ENCODE assay signal across 1 cellular context in genomic region chrX:78103656-78104446, GRCh38.
A peak's percentile ranks its signal among the peaks of the same experiment; 100 is the strongest.
TF ChIP-seq lines count a peak whose summit lies in the region.

TSS of gene PGK1 (plus strand) at chrX:78104248. CDS start at chrX:78104341, 93 bp downstream.

TF ChIP-seq in HepG2, 621 proteins besides CTCF, POLR2A, EP300 and RAD21 (continued from another document and continues in another):
- TF ChIP-seq, protein P1, sequence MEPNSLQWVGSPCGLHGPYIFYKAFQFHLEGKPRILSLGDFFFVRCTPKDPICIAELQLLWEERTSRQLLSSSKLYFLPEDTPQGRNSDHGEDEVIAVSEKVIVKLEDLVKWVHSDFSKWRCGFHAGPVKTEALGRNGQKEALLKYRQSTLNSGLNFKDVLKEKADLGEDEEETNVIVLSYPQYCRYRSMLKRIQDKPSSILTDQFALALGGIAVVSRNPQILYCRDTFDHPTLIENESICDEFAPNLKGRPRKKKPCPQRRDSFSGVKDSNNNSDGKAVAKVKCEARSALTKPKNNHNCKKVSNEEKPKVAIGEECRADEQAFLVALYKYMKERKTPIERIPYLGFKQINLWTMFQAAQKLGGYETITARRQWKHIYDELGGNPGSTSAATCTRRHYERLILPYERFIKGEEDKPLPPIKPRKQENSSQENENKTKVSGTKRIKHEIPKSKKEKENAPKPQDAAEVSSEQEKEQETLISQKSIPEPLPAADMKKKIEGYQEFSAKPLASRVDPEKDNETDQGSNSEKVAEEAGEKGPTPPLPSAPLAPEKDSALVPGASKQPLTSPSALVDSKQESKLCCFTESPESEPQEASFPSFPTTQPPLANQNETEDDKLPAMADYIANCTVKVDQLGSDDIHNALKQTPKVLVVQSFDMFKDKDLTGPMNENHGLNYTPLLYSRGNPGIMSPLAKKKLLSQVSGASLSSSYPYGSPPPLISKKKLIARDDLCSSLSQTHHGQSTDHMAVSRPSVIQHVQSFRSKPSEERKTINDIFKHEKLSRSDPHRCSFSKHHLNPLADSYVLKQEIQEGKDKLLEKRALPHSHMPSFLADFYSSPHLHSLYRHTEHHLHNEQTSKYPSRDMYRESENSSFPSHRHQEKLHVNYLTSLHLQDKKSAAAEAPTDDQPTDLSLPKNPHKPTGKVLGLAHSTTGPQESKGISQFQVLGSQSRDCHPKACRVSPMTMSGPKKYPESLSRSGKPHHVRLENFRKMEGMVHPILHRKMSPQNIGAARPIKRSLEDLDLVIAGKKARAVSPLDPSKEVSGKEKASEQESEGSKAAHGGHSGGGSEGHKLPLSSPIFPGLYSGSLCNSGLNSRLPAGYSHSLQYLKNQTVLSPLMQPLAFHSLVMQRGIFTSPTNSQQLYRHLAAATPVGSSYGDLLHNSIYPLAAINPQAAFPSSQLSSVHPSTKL (CRISPR knock-in tag; IDR thresholded peaks at IDR 0.05), result peak; percentile 68
- TF ChIP-seq TSC22D2 (CRISPR knock-in tag; IDR thresholded peaks at IDR 0.05; ENCODE audit: borderline replicate concordance) (0 out of 2 replicates have a peak, but pooled peaks have one; percentile 21), NAIF1 (CRISPR knock-in tag; IDR thresholded peaks at IDR 0.05; ENCODE audit: borderline replicate concordance) (peak; percentile 74; the same call in 1 of the 2 replicates), NR2C2 (CRISPR knock-in tag; IDR thresholded peaks at IDR 0.05; ENCODE audit: borderline replicate concordance) (peak; percentile 72), REPIN1 (CRISPR knock-in tag; IDR thresholded peaks at IDR 0.05; ENCODE audit: borderline replicate concordance, low read depth) (peak; percentile 57; the same call in 1 of the 2 replicates), FOSL2 (CRISPR knock-in tag; IDR thresholded peaks at IDR 0.05) (0 out of 2 replicates have a peak, but pooled peaks have one; percentile 28), EEA1 (CRISPR knock-in tag; IDR thresholded peaks at IDR 0.05; ENCODE audit: borderline replicate concordance) (no peak), ZNF282 (IDR thresholded peaks at IDR 0.05; ENCODE audit: partially characterized antibody) (no peak), ZNF12 (CRISPR knock-in tag; IDR thresholded peaks at IDR 0.05) (peak; percentile 36; the same call in 1 of the 2 replicates), HNRNPLL (IDR thresholded peaks at IDR 0.05; ENCODE audit: low read depth, low read length, poor library complexity, severe bottlenecking) (peak; percentile 91), NCOA2 (CRISPR knock-in tag; IDR thresholded peaks at IDR 0.05) (peak; percentile 43), HNF1B (CRISPR knock-in tag; IDR thresholded peaks at IDR 0.05) (peak; percentile 80), SMYD3 (CRISPR knock-in tag; IDR thresholded peaks at IDR 0.05) (peak; percentile 17; the same call in 1 of the 2 replicates), ZNF431 (CRISPR knock-in tag; IDR thresholded peaks at IDR 0.05; ENCODE audit: borderline replicate concordance, low read depth) (peak; percentile 32; the same call in 1 of the 2 replicates), ZNF687 (CRISPR knock-in tag; IDR thresholded peaks at IDR 0.05) (peak; percentile 99), ZNF788 (CRISPR knock-in tag; IDR thresholded peaks at IDR 0.05; ENCODE audit: borderline replicate concordance) (peak; percentile 92; the same call in 1 of the 2 replicates), KLF15 (CRISPR knock-in tag; IDR thresholded peaks at IDR 0.05; ENCODE audit: borderline replicate concordance) (0 out of 2 replicates have a peak, but pooled peaks have one; percentile 35), ZFX (CRISPR knock-in tag; IDR thresholded peaks at IDR 0.05; ENCODE audit: low read depth) (peak; percentile 66), HOMEZ (CRISPR knock-in tag; IDR thresholded peaks at IDR 0.05; ENCODE audit: low read depth) (peak; percentile 9; the same call in 1 of the 2 replicates), ZMYM2 (CRISPR knock-in tag; IDR thresholded peaks at IDR 0.05) (peak; percentile 84; the same call in 1 of the 2 replicates), EED (CRISPR knock-in tag; IDR thresholded peaks at IDR 0.05) (no peak; the same call in 1 of the 2 replicates), ATF7 (IDR thresholded peaks at IDR 0.05) (no peak), ATF7 (CRISPR knock-in tag; IDR thresholded peaks at IDR 0.05) (0 out of 2 replicates have a peak, but pooled peaks have one; percentile 38), ZNF441 (CRISPR knock-in tag; IDR thresholded peaks at IDR 0.05; ENCODE audit: borderline replicate concordance) (peak; percentile 45; the same call in 1 of the 2 replicates)
- TF ChIP-seq, protein P2, sequence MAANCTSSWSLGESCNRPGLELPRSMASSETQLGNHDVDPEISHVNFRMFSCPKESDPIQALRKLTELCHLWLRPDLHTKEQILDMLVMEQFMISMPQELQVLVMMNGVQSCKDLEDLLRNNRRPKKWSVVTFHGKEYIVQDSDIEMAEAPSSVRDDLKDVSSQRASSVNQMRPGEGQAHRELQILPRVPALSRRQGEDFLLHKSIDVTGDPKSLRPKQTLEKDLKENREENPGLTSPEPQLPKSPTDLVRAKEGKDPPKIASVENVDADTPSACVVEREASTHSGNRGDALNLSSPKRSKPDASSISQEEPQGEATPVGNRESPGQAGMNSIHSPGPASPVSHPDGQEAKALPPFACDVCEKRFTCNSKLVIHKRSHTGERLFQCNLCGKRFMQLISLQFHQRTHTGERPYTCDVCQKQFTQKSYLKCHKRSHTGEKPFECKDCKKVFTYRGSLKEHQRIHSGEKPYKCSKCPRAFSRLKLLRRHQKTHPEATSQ (CRISPR knock-in tag; IDR thresholded peaks at IDR 0.05; ENCODE audit: borderline replicate concordance), result peak; percentile 86
- TF ChIP-seq, protein P3, sequence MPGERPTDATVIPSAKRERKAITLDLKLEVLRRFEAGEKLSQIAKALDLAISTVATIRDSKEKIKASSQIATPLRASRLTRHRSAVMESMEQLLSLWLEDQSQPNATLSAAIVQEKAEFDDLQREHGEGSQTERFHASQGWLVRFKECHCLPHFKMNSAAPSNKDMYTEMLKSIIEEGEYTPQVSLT (CRISPR knock-in tag; IDR thresholded peaks at IDR 0.05; ENCODE audit: borderline replicate concordance, low read depth), result no peak
- TF ChIP-seq, protein P4, sequence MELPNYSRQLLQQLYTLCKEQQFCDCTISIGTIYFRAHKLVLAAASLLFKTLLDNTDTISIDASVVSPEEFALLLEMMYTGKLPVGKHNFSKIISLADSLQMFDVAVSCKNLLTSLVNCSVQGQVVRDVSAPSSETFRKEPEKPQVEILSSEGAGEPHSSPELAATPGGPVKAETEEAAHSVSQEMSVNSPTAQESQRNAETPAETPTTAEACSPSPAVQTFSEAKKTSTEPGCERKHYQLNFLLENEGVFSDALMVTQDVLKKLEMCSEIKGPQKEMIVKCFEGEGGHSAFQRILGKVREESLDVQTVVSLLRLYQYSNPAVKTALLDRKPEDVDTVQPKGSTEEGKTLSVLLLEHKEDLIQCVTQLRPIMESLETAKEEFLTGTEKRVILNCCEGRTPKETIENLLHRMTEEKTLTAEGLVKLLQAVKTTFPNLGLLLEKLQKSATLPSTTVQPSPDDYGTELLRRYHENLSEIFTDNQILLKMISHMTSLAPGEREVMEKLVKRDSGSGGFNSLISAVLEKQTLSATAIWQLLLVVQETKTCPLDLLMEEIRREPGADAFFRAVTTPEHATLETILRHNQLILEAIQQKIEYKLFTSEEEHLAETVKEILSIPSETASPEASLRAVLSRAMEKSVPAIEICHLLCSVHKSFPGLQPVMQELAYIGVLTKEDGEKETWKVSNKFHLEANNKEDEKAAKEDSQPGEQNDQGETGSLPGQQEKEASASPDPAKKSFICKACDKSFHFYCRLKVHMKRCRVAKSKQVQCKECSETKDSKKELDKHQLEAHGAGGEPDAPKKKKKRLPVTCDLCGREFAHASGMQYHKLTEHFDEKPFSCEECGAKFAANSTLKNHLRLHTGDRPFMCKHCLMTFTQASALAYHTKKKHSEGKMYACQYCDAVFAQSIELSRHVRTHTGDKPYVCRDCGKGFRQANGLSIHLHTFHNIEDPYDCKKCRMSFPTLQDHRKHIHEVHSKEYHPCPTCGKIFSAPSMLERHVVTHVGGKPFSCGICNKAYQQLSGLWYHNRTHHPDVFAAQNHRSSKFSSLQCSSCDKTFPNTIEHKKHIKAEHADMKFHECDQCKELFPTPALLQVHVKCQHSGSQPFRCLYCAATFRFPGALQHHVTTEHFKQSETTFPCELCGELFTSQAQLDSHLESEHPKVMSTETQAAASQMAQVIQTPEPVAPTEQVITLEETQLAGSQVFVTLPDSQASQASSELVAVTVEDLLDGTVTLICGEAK (IDR thresholded peaks at IDR 0.05), result no peak
- TF ChIP-seq, protein P4 (CRISPR knock-in tag; IDR thresholded peaks at IDR 0.05), result peak; percentile 65; the same call in 1 of the 2 replicates
